ENCODE assay signal across 10 cellular contexts in the genomic region with DNA sequence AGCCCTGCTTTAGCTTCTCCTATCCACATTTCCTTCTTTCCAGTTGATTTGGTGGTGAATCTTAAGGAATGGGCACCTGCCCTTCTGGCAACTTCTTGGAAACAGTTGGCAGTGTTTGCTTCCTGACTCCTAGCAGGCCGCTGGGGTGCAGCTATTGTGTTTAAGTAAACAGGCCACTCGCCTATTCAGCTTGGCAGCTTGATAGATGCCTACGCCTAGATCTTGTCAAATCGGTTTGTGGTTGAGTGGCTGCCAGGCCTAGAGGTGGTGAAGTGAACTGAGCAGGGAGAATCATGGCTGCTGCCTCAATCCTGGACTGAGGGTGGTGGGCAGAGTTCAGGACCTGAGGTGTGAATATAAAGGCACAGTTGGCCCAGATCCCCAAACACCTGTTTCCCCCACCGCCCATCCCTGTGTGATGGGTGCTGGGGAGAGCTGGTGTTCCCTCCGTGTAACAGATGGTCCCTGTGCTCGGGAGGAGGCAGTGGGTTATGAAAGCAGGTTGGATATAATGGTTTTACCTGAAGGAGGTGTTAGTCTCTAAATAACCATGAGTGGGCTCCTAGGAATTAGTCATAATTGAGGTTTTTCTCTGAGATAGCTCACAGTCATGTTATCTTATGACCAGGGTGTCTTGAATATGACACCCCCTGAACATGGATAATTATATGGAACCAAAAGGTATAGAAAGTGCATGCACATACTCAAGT. TPM values are rescaled to one million over a fixed set of nuclear protein-coding genes. Genes with fewer than 3 reads are reported as not detected.
DNase-seq lines count a peak whose midpoint lies in the region; ATAC-seq and TF ChIP-seq lines count a peak whose summit lies in the region.
"Had no signal": no experiment of that assay in that cellular context is flagged by ENCODE, and none has a peak within 500 bp of the region (broad histone marks: within the 10 kb centered on the region; RNA-seq: fewer than 3 reads in every experiment).

No MANE protein-coding gene starts in this region.

- H3K36me3 Mint-ChIP-seq in activated CD8-positive, alpha-beta T cell treated with anti-CD3 and anti-CD28 coated beads for 36 hours (ENCODE audit: low read depth): peaks cover 2% of the 10 kb centered on the region

- no peaks in the 10 kb centered on the region for H3K9me3 Mint-ChIP-seq in activated CD8-positive, alpha-beta T cell treated with anti-CD3 and anti-CD28 coated beads for 36 hours

- intact Hi-C loops in activated CD8-positive, alpha-beta T cell treated with anti-CD3 and anti-CD28 coated beads for 36 hours (cut with micrococcal nuclease): no loop called here
- intact Hi-C loops in head of caudate nucleus (cut with DNase I): no loop called here

- peak overlapping the region; percentile 75 for H3K4me3 Mint-ChIP-seq in activated CD8-positive, alpha-beta T cell treated with anti-CD3 and anti-CD28 coated beads for 36 hours

- DNase-seq in NCI-H345 (lab: John Stamatoyannopoulos, UW) (peak; percentile 37), NCI-H345 treated with DMSO at 0.1 percent for 48 hours (lab: John Stamatoyannopoulos, UW; ENCODE audit: unreplicated experiment) (no peak), head of caudate nucleus (peak in 32 of 42 donors; percentile 20 to 85 (median 53)), H4 (ENCODE audit: low spot score) (no peak)
- DNase-seq in activated CD8-positive, alpha-beta T cell treated with anti-CD3 and anti-CD28 coated beads for 36 hours: peak; percentile 72
- DNase-seq in stimulated activated naive CD8-positive, alpha-beta T cell treated with anti-CD3 and anti-CD28 coated beads, Interleukin-15, Interleukin-2, amounts not matched to agents 100 U/mL and 50 U/mL, for 24 hours: peak; percentile 51

- H3K27ac Mint-ChIP-seq in activated CD8-positive, alpha-beta T cell treated with anti-CD3 and anti-CD28 coated beads for 36 hours: peak overlapping the region; percentile 59

- ATAC-seq in activated CD8-positive, alpha-beta T cell treated with anti-CD3 and anti-CD28 coated beads for 36 hours: peak; percentile 50
- peak; percentile 60 for ATAC-seq in stimulated activated naive CD8-positive, alpha-beta T cell treated with anti-CD3 and anti-CD28 coated beads, Interleukin-15, Interleukin-2, amounts not matched to agents 100 U/mL and 50 U/mL, for 24 hours
- ATAC-seq in GM18520 (IDR thresholded peaks at IDR 0.05; ENCODE audit: unreplicated experiment): no peak
- no peak for ATAC-seq in GM21737 (IDR thresholded peaks at IDR 0.05; ENCODE audit: unreplicated experiment)

- CTCF ChIA-PET in activated CD8-positive, alpha-beta T cell treated with anti-CD3 and anti-CD28 coated beads for 36 hours (lab: Charles Lee): interaction anchor here (1.1 to 1.9 kb wide), 7 partner anchors 9 to 307 kb away, joined by 3 to 9 read pairs (median 5); no protein-coding TSS in a partner anchor

- peaks cover 39% of the 10 kb centered on the region for H3K4me1 Mint-ChIP-seq in activated CD8-positive, alpha-beta T cell treated with anti-CD3 and anti-CD28 coated beads for 36 hours (ENCODE audit: low read depth)

- POLR2A ChIA-PET in activated CD8-positive, alpha-beta T cell treated with anti-CD3 and anti-CD28 coated beads for 36 hours (lab: Charles Lee): interaction anchor here (1.2 to 1.7 kb wide), 3 partner anchors 8 to 41 kb away, joined by 3 to 4 read pairs (median 3); no protein-coding TSS in a partner anchor

- no peak for TF ChIP-seq CTCF in activated CD8-positive, alpha-beta T cell treated with anti-CD3 and anti-CD28 coated beads for 36 hours (IDR thresholded peaks at IDR 0.05)

- H3K27me3 Mint-ChIP-seq in activated CD8-positive, alpha-beta T cell treated with anti-CD3 and anti-CD28 coated beads for 36 hours: peaks cover 20% of the 10 kb centered on the region

RNA-seq across cellular contexts. Expression of a gene that starts 0.9 kb away (rescaled TPM):
- total RNA-seq in activated CD8-positive, alpha-beta T cell treated with anti-CD3 and anti-CD28 coated beads for 36 hours: under 1 TPM; 0.29 to 0.59 TPM
- not detected in 2 replicates for total RNA-seq in H4 (2014; rRNA removed; shearing (Covaris generic))
- total RNA-seq: lung microvascular endothelial cell, NCI-H460 had no signal

RNA-seq across cellular contexts. Expression of a gene that starts 1.4 kb away (rescaled TPM):
- total RNA-seq in activated CD8-positive, alpha-beta T cell treated with anti-CD3 and anti-CD28 coated beads for 36 hours: under 1 TPM; 0.34 to 0.45 TPM
- total RNA-seq in H4 (2014; rRNA removed; shearing (Covaris generic)): not detected in 2 replicates
- total RNA-seq: lung microvascular endothelial cell, NCI-H460 had no signal

RNA-seq across cellular contexts. Expression of a gene that starts 48.1 kb away (rescaled TPM):
- total RNA-seq in activated CD8-positive, alpha-beta T cell treated with anti-CD3 and anti-CD28 coated beads for 36 hours: not detected
- total RNA-seq in H4 (2014; rRNA removed; shearing (Covaris generic)): not detected in 2 replicates
- total RNA-seq: lung microvascular endothelial cell, NCI-H460 had no signal

Comparison
In these comparisons a context has a peak if more than half of its experiments do, and no peak if none do; other contexts are left out.
1. DNase-seq: peak in NCI-H345 (single experiment), activated CD8-positive, alpha-beta T cell treated with anti-CD3 and anti-CD28 coated beads for 36 hours (single experiment), head of caudate nucleus (32 of 42) and stimulated activated naive CD8-positive, alpha-beta T cell treated with anti-CD3 and anti-CD28 coated beads, Interleukin-15, Interleukin-2, amounts not matched to agents 100 U/mL and 50 U/mL, for 24 hours (single experiment); none in NCI-H345 treated with DMSO at 0.1 percent for 48 hours (single experiment) and H4 (single experiment).
2. ATAC-seq: peak in activated CD8-positive, alpha-beta T cell treated with anti-CD3 and anti-CD28 coated beads for 36 hours (single experiment) and stimulated activated naive CD8-positive, alpha-beta T cell treated with anti-CD3 and anti-CD28 coated beads, Interleukin-15, Interleukin-2, amounts not matched to agents 100 U/mL and 50 U/mL, for 24 hours (single experiment); none in GM18520 (single experiment) and GM21737 (single experiment).